Comparison of ENCODE assay signal across 16 cellular contexts in genomic region chr3:43041517-43041916, GRCh38.
A peak's percentile ranks its signal among the peaks of the same experiment; 100 is the strongest.
DNase-seq lines count a peak whose midpoint lies in the region; ATAC-seq, FAIRE-seq and TF ChIP-seq lines count a peak whose summit lies in the region.
"Had no signal": no experiment of that assay in that cellular context is flagged by ENCODE, and none has a peak within 500 bp of the region (broad histone marks: within the 10 kb centered on the region; RNA-seq: fewer than 3 reads in every experiment).

No MANE protein-coding gene starts in this region.

- no peaks in the 10 kb centered on the region for H3F3A ChIP-seq in Loucy (ENCODE audit: low read depth)
- no peaks in the 10 kb centered on the region for H3F3A ChIP-seq in GM23338 (replicated peaks; ENCODE audit: low read depth)

- DNase-seq in GM18507 (ENCODE audit: extremely low spot score, insufficient read length, low read depth), result no peak
- peak; percentile 7 for DNase-seq in endodermal cell
- DNase-seq in GM23338 (ENCODE audit: low spot score), result no peak
- DNase-seq in activated CD4-positive, alpha-beta T cell treated with anti-CD3 and anti-CD28 coated beads for 4 hours, result no peak
- DNase-seq: C1 segment of cervical spinal cord; Calu3; CD4-positive, alpha-beta memory T cell; COR-L47; DMS53; DMS79 treated with DMSO at 0.1 percent for 48 hours; GM23248; H9 had no signal

- peak; percentile 31 for FAIRE-seq in GM18507 (lab: Jason Lieb, UNC)
- FAIRE-seq: G401.6 had no signal

- no peak overlapping the region for H2AFZ ChIP-seq in Loucy (ENCODE audit: low read length)
- H2AFZ ChIP-seq in GM23338, result no peak overlapping the region
- H2AFZ ChIP-seq: GM23248 had no signal

- ATAC-seq in GM18511 (IDR thresholded peaks at IDR 0.05; ENCODE audit: unreplicated experiment) (peak; percentile 73), GM23338 (no peak)
- ATAC-seq: HCT116 had no signal

- peaks cover 8% of the 10 kb centered on the region for H3K4me1 ChIP-seq in Loucy (ENCODE audit: insufficient read depth, low read length, poor library complexity, severe bottlenecking)
- H3K4me1 ChIP-seq in endodermal cell (ENCODE audit: control insufficient read depth, insufficient read depth, low read length), result no peaks in the 10 kb centered on the region
- H3K4me1 ChIP-seq in GM23338 (ENCODE audit: insufficient read depth), result no peaks in the 10 kb centered on the region

- TF ChIP-seq CTCF in Loucy (conservative IDR thresholded peaks at IDR 0.05; ENCODE audit: low read length), result no peak
- no peak for TF ChIP-seq CTCF in endodermal cell (conservative IDR thresholded peaks at IDR 0.05)
- no peak for TF ChIP-seq CTCF in GM23338 (conservative IDR thresholded peaks at IDR 0.05; ENCODE audit: low read depth in 2 of 2)

- H3K27ac ChIP-seq in endodermal cell (ENCODE audit: low read depth, low read length), result no peak overlapping the region
- H3K27ac ChIP-seq in GM23338 (ENCODE audit: low read depth), result no peak overlapping the region
- H3K27ac ChIP-seq: GM23248 had no signal

- no peaks in the 10 kb centered on the region for H3K4me1 Mint-ChIP-seq in endodermal cell
- H3K4me1 Mint-ChIP-seq in GM23338, result no peaks in the 10 kb centered on the region
- H3K4me1 Mint-ChIP-seq: H9 had no signal

- H3K9ac ChIP-seq in Loucy (ENCODE audit: low read depth, low read length, poor library complexity, severe bottlenecking) (no peak overlapping the region), endodermal cell (ENCODE audit: extremely low read depth, low read length, poor library complexity, severe bottlenecking) (no peak overlapping the region)
- H3K9ac ChIP-seq: GM23248 had no signal

- H3K9me3 ChIP-seq in Loucy (ENCODE audit: insufficient read depth, low read depth, low read length), result peaks cover 14% of the 10 kb centered on the region; the same call in 1 of the 2 replicates
- peaks cover 30% of the 10 kb centered on the region for H3K9me3 ChIP-seq in endodermal cell (ENCODE audit: control insufficient read depth, low read length)

- H3K36me3 ChIP-seq in Loucy (ENCODE audit: insufficient read depth, low read length) (no peaks in the 10 kb centered on the region), endodermal cell (ENCODE audit: control insufficient read depth, insufficient read depth, low read length) (no peaks in the 10 kb centered on the region), GM23338 (ENCODE audit: insufficient read depth) (peaks cover 11% of the 10 kb centered on the region)

- no peaks in the 10 kb centered on the region for H3K9me2 ChIP-seq in Loucy (replicated peaks; ENCODE audit: low read depth, low read length)
- 0 out of 2 replicates have a peak, but pooled peaks cover 5% of the 10 kb centered on the region for H3K9me2 ChIP-seq in GM23338 (ENCODE audit: insufficient read depth)

- H3K27me3 ChIP-seq in Loucy (ENCODE audit: insufficient read depth, low read length, poor library complexity, severe bottlenecking) (no peaks in the 10 kb centered on the region), endodermal cell (ENCODE audit: control insufficient read depth, insufficient read depth, low read length, poor library complexity, severe bottlenecking) (no peaks in the 10 kb centered on the region), GM23338 (ENCODE audit: insufficient read depth) (no peaks in the 10 kb centered on the region)

- WGBS in endodermal cell (ENCODE audit: insufficient coverage in 1 of 2, insufficient read length in 1 of 2), 2 experiments, result 78 to 95% methylated on average over 1 to 2 of the region's 2 CpGs

- H3K4me3 Mint-ChIP-seq in endodermal cell, result no peak overlapping the region
- no peak overlapping the region for H3K4me3 Mint-ChIP-seq in GM23338
- H3K4me3 Mint-ChIP-seq: CD4-positive, alpha-beta memory T cell; H9 had no signal

- H3K4me3 ChIP-seq in Loucy (ENCODE audit: low read length, poor library complexity, severe bottlenecking) (no peak overlapping the region), endodermal cell (ENCODE audit: low read length) (no peak overlapping the region), GM23338 (no peak overlapping the region)
- H3K4me3 ChIP-seq: GM23248 had no signal

- H3K9me3 Mint-ChIP-seq in endodermal cell (peaks cover 43% of the 10 kb centered on the region), GM23338 (peaks cover 35% of the 10 kb centered on the region)

- peaks cover 13% of the 10 kb centered on the region for H3K27me3 Mint-ChIP-seq in endodermal cell (ENCODE audit: insufficient read depth)
- peaks cover 3% of the 10 kb centered on the region for H3K27me3 Mint-ChIP-seq in GM23338 (ENCODE audit: insufficient read depth, low read depth, poor library complexity)
- H3K27me3 Mint-ChIP-seq: CD4-positive, alpha-beta memory T cell had no signal

- H3K27ac Mint-ChIP-seq in endodermal cell, result no peak overlapping the region
- H3K27ac Mint-ChIP-seq in GM23338, result no peak overlapping the region
- H3K27ac Mint-ChIP-seq: CD4-positive, alpha-beta memory T cell; H9 had no signal

- H4K20me1 ChIP-seq in Loucy (ENCODE audit: insufficient read depth, low read length, poor library complexity, severe bottlenecking) (no peaks in the 10 kb centered on the region), GM23338 (replicated peaks; ENCODE audit: insufficient read depth) (no peaks in the 10 kb centered on the region)

- H3K4me2 ChIP-seq in Loucy (ENCODE audit: low read depth, low read length, poor library complexity, severe bottlenecking) (peak overlapping the region; percentile 10), GM23338 (no peak overlapping the region)

- H3K36me3 Mint-ChIP-seq in endodermal cell (ENCODE audit: low read depth) (peaks cover 10% of the 10 kb centered on the region), GM23338 (ENCODE audit: low read depth) (peaks cover 42% of the 10 kb centered on the region)

- H3K79me2 ChIP-seq in Loucy (ENCODE audit: insufficient read depth, low read length) (no peaks in the 10 kb centered on the region), GM23338 (replicated peaks; ENCODE audit: insufficient read depth) (no peaks in the 10 kb centered on the region)

TF ChIP-seq in GM23338, 12 proteins besides CTCF, POLR2A, EP300 and RAD21 (continues in another document):
- no peak for TF ChIP-seq EZH2phosphoT487 (IDR thresholded peaks at IDR 0.05; ENCODE audit: unreplicated experiment)
- TF ChIP-seq POLR2AphosphoS5 (IDR thresholded peaks at IDR 0.05; ENCODE audit: low read depth), result no peak
- no peak for TF ChIP-seq EZH2 (IDR thresholded peaks at IDR 0.05; ENCODE audit: low read depth, unreplicated experiment)
- no peak for TF ChIP-seq STAT1 (IDR thresholded peaks at IDR 0.05; ENCODE audit: unreplicated experiment)
- no peak for TF ChIP-seq ZNF114 (CRISPR knock-in tag; IDR thresholded peaks at IDR 0.05)
- no peak for TF ChIP-seq ETS1 (IDR thresholded peaks at IDR 0.05)
- no peak for TF ChIP-seq ZNF331 (CRISPR knock-in tag; IDR thresholded peaks at IDR 0.05; ENCODE audit: low read depth)
- no peak for TF ChIP-seq CREB1 (CRISPR knock-in tag; IDR thresholded peaks at IDR 0.05; ENCODE audit: low read depth)
- no peak for TF ChIP-seq NANOG (IDR thresholded peaks at IDR 0.05; ENCODE audit: borderline replicate concordance)
- TF ChIP-seq REST (IDR thresholded peaks at IDR 0.05; ENCODE audit: unreplicated experiment), result no peak
